Comparison of ENCODE assay signal across 21 cellular contexts in the genomic region with DNA sequence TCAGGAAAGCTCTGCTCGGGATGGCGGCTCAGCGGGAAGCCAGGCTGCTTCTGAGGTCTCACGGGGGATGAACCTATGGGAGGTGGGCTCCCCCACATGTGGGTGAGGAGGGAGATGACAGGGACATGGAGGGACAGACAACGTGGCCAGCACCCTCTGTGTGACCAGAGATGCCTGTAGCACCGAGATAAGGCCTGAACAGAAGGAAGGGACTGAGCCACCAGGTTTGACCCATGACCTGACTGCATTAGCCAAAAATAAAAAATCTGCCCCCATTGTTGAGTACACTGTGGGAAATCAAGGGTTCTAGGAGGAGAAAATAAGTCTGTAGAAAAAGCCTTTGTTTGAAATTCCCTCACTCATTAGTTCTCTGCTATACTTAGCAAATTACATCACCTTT.
"Had no signal": no experiment of that assay in that cellular context is flagged by ENCODE, and none has a peak within 500 bp of the region (broad histone marks: within the 10 kb centered on the region; RNA-seq: fewer than 3 reads in every experiment).

No MANE protein-coding gene starts in this region.

- H3K36me3 ChIP-seq: esophagus muscularis mucosa, gastrocnemius medialis, heart right ventricle, prostate gland, right lobe of liver, stomach, thoracic aorta, transverse colon had no signal

- H3K4me1 ChIP-seq: esophagus muscularis mucosa, gastrocnemius medialis, parathyroid adenoma, prostate gland, right lobe of liver, stomach, transverse colon had no signal

- H3K27me3 ChIP-seq: esophagus muscularis mucosa, gastrocnemius medialis, heart right ventricle, right lobe of liver, stomach, transverse colon had no signal

- ATAC-seq: effector memory CD8-positive, alpha-beta T cell; gastrocnemius medialis; heart right ventricle; mucosa of descending colon; naive thymus-derived CD8-positive, alpha-beta T cell; right lobe of liver had no signal

- H3K27me3 Mint-ChIP-seq: effector memory CD8-positive, alpha-beta T cell; stimulated activated memory B cell treated with anti-CD40 and anti-IgM and Interleukin-4, amounts not matched to agents 10 μg/mL and 1 μg/mL and 100 μg/mL, for 72 hours had no signal

- FAIRE-seq: islet of Langerhans had no signal

- H3K79me2 ChIP-seq: parathyroid adenoma had no signal

- H3K36me3 Mint-ChIP-seq: naive thymus-derived CD8-positive, alpha-beta T cell had no signal

- H3K9me3 ChIP-seq: gastrocnemius medialis, mucosa of descending colon, prostate gland, right lobe of liver, thoracic aorta had no signal

- H3K4me1 Mint-ChIP-seq: neural crest cell had no signal

- H3K4me3 ChIP-seq: esophagus muscularis mucosa, gastrocnemius medialis, heart right ventricle, mucosa of descending colon, prostate gland, right lobe of liver, stomach, thoracic aorta, transverse colon had no signal

- H3K9me3 Mint-ChIP-seq: effector memory CD8-positive, alpha-beta T cell had no signal

- H2AFZ ChIP-seq: parathyroid adenoma had no signal

- H3K27ac Mint-ChIP-seq: effector memory CD8-positive, alpha-beta T cell had no signal

- H3K27ac ChIP-seq: epithelial cell of prostate, esophagus muscularis mucosa, gastrocnemius medialis, heart right ventricle, parathyroid adenoma, prostate gland, right lobe of liver, stomach, thoracic aorta, transverse colon had no signal

- H3K9ac ChIP-seq: parathyroid adenoma had no signal

- DNase-seq: cortex of kidney; effector memory CD8-positive, alpha-beta T cell; gastrocnemius medialis; heart right ventricle; kidney glomerular epithelial cell; mucosa of descending colon; naive thymus-derived CD8-positive, alpha-beta T cell; occipital lobe; retina; right lobe of liver; stimulated activated CD4-positive, alpha-beta T cell treated with anti-CD3 and anti-CD28 coated beads, Interleukin-4, amount 100 ng/mL, for 24 hours; stomach; transverse colon had no signal

- H3K4me3 Mint-ChIP-seq: effector memory CD8-positive, alpha-beta T cell; naive thymus-derived CD8-positive, alpha-beta T cell; neural crest cell; stimulated activated memory B cell treated with anti-CD40 and anti-IgM and Interleukin-4, amounts not matched to agents 10 μg/mL and 1 μg/mL and 100 μg/mL, for 72 hours had no signal
